10 cellular contexts compared by ENCODE assay signal in genomic region chr12:15527201-15527782, GRCh38.
DNase-seq lines count a peak whose midpoint lies in the region; ATAC-seq, FAIRE-seq and TF ChIP-seq lines count a peak whose summit lies in the region.
"Had no signal": no experiment of that assay in that cellular context is flagged by ENCODE, and none has a peak within 500 bp of the region (broad histone marks: within the 10 kb centered on the region; RNA-seq: fewer than 3 reads in every experiment).

No MANE protein-coding gene starts in this region.

- no peak for ATAC-seq in HG02981 (IDR thresholded peaks at IDR 0.05; ENCODE audit: unreplicated experiment)
- no peak for ATAC-seq in GM21619 (IDR thresholded peaks at IDR 0.05; ENCODE audit: unreplicated experiment)

- no peak for TF ChIP-seq POLR2A in GM12891 (IDR thresholded peaks at IDR 0.05; ENCODE audit: low read depth, low read length)

- no peak for DNase-seq in GM12891 (ENCODE audit: insufficient read length, low spot score)
- peak; percentile 16 to 43 for DNase-seq in NOMO-1 (lab: John Stamatoyannopoulos, UW; ENCODE audit: unreplicated experiment in 2 of 2)
- DNase-seq in epithelial cell of proximal tubule (ENCODE audit: low read depth): peak; percentile 9
- peak; percentile 64 for DNase-seq in pons (ENCODE audit: low spot score)
- DNase-seq in NCI-H2171 treated with DMSO at 0.1 percent for 48 hours (lab: John Stamatoyannopoulos, UW): no peak
- DNase-seq in activated CD8-positive, alpha-beta memory T cell treated with anti-CD3 and anti-CD28 coated beads, Interleukin-2, amount 50 U/mL, for 48 hours: no peak
- DNase-seq: naive B cell, SHP77 treated with DMSO at 0.1 percent for 48 hours had no signal

- TF ChIP-seq CTCF in epithelial cell of proximal tubule (conservative IDR thresholded peaks at IDR 0.05; ENCODE audit: low read depth, low read length): peak; percentile 66

- peak; percentile 72 for FAIRE-seq in GM12891 (lab: Jason Lieb, UNC)

- H3K4me3 ChIP-seq in epithelial cell of proximal tubule (ENCODE audit: low read depth, low read length): no peak overlapping the region

TF ChIP-seq in GM12891, 5 proteins besides CTCF, POLR2A, EP300 and RAD21:
- TF ChIP-seq TAF1 (IDR thresholded peaks at IDR 0.05; ENCODE audit: low read depth, low read length): no peak
- TF ChIP-seq PAX5 (IDR thresholded peaks at IDR 0.05; ENCODE audit: insufficient read depth, low read length, severe bottlenecking): no peak
- no peak for TF ChIP-seq POLR2AphosphoS5 (IDR thresholded peaks at IDR 0.05; ENCODE audit: low read depth, low read length)
- no peak for TF ChIP-seq POU2F2 (IDR thresholded peaks at IDR 0.05; ENCODE audit: low read depth, low read length)
TF ChIP-seq in GM12891: peak in this region for 0.

Comparison
In these comparisons a context has a peak if more than half of its experiments do, and no peak if none do; other contexts are left out.
1. DNase-seq: peak in NOMO-1 (2 of 2), epithelial cell of proximal tubule (single experiment) and pons (single experiment); none in GM12891 (single experiment), NCI-H2171 treated with DMSO at 0.1 percent for 48 hours (single experiment) and activated CD8-positive, alpha-beta memory T cell treated with anti-CD3 and anti-CD28 coated beads, Interleukin-2, amount 50 U/mL, for 48 hours (single experiment).